10 cellular contexts compared by ENCODE assay signal in the genomic region with DNA sequence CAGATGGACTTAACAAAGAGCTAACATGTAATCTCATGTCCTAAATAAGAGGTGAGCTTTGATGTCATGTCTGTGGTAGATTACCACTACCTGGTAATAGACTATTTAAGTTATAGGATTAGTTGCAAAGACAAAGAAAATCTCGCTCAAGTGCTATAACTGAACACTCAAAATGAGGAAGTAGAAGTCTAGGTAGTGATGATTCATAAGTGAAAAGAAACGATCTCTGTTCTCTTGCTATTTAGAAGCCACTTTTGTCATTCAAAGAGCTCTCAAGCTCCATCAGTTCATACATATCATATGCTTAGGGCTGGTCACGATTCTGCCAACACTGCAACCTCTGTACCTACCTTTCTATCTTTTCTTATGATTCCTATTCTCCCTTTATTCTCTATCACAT.
DNase-seq lines count a peak whose midpoint lies in the region; ATAC-seq and TF ChIP-seq lines count a peak whose summit lies in the region.
"Had no signal": no experiment of that assay in that cellular context is flagged by ENCODE, and none has a peak within 500 bp of the region (broad histone marks: within the 10 kb centered on the region; RNA-seq: fewer than 3 reads in every experiment).

No MANE protein-coding gene starts in this region.

- no peaks in the 10 kb centered on the region for H3K36me3 ChIP-seq in MM.1S (replicated peaks; ENCODE audit: insufficient read depth, low read length)
- no peaks in the 10 kb centered on the region for H3K36me3 ChIP-seq in smooth muscle cell (ENCODE audit: low read depth)
- H3K36me3 ChIP-seq: sigmoid colon had no signal

- H3K4me1 Mint-ChIP-seq in activated CD8-positive, alpha-beta memory T cell treated with anti-CD3 and anti-CD28 coated beads, Interleukin-2, amount 10 ng/mL, durations not matched to agents 7 days and 5 days: peaks cover 4% of the 10 kb centered on the region

- H4K20me1 ChIP-seq in MM.1S (ENCODE audit: insufficient read depth, low read length) (no peaks in the 10 kb centered on the region), smooth muscle cell (ENCODE audit: low read depth) (no peaks in the 10 kb centered on the region)

- TF ChIP-seq CTCF in MM.1S (IDR thresholded peaks at IDR 0.05; ENCODE audit: low read length) (no peak), smooth muscle cell (IDR thresholded peaks at IDR 0.05; ENCODE audit: borderline replicate concordance, insufficient read depth, poor library complexity, severe bottlenecking) (no peak)

- no peak for DNase-seq in activated CD8-positive, alpha-beta memory T cell treated with anti-CD3 and anti-CD28 coated beads, Interleukin-2, amount 10 ng/mL, durations not matched to agents 7 days and 5 days
- DNase-seq in activated CD8-positive, alpha-beta memory T cell treated with anti-CD3 and anti-CD28 coated beads for 24 hours: no peak
- peak; percentile 40 for DNase-seq in MM.1S
- no peak for DNase-seq in smooth muscle cell (lab: John Stamatoyannopoulos, UW; ENCODE audit: unreplicated experiment)
- DNase-seq in activated naive CD4-positive, alpha-beta T cell treated with anti-CD3 and anti-CD28 coated beads, Interleukin-2, amount 50 U/mL, for 16 hours: no peak
- DNase-seq in substantia nigra (lab: John Stamatoyannopoulos, UW): no peak
- no peak for DNase-seq in epidermal melanocyte (ENCODE audit: insufficient read length, low spot score)
- DNase-seq: NCI-H446 treated with DMSO at 0.1 percent for 48 hours, sigmoid colon had no signal

- no peak overlapping the region for H3K27ac Mint-ChIP-seq in activated CD8-positive, alpha-beta memory T cell treated with anti-CD3 and anti-CD28 coated beads, Interleukin-2, amount 10 ng/mL, durations not matched to agents 7 days and 5 days

- H3K9me3 Mint-ChIP-seq in activated CD8-positive, alpha-beta memory T cell treated with anti-CD3 and anti-CD28 coated beads, Interleukin-2, amount 10 ng/mL, durations not matched to agents 7 days and 5 days (ENCODE audit: low read depth): no peaks in the 10 kb centered on the region

- H3K9me3 ChIP-seq in MM.1S (replicated peaks; ENCODE audit: insufficient read depth, low read length) (no peaks in the 10 kb centered on the region), smooth muscle cell (replicated peaks; ENCODE audit: low read depth) (no peaks in the 10 kb centered on the region)
- H3K9me3 ChIP-seq: sigmoid colon had no signal

- H3F3A ChIP-seq in MM.1S (ENCODE audit: insufficient read depth, low read length) (peaks cover 3% of the 10 kb centered on the region; the same call in 1 of the 2 replicates), smooth muscle cell (ENCODE audit: low read depth) (no peaks in the 10 kb centered on the region)

- no peak overlapping the region for H3K4me3 Mint-ChIP-seq in activated CD8-positive, alpha-beta memory T cell treated with anti-CD3 and anti-CD28 coated beads, Interleukin-2, amount 10 ng/mL, durations not matched to agents 7 days and 5 days

- H3K27ac ChIP-seq in MM.1S (ENCODE audit: low read length) (no peak overlapping the region; the same call in 1 of the 2 replicates), smooth muscle cell (ENCODE audit: low read depth) (peak overlapping the region; percentile 26), substantia nigra (ENCODE audit: low read depth, low read length, poor library complexity, severe bottlenecking) (no peak overlapping the region)
- H3K27ac ChIP-seq: sigmoid colon had no signal

- H3K36me3 Mint-ChIP-seq in activated CD8-positive, alpha-beta memory T cell treated with anti-CD3 and anti-CD28 coated beads, Interleukin-2, amount 10 ng/mL, durations not matched to agents 7 days and 5 days: no peaks in the 10 kb centered on the region

- peaks cover 15% of the 10 kb centered on the region for H3K27me3 Mint-ChIP-seq in activated CD8-positive, alpha-beta memory T cell treated with anti-CD3 and anti-CD28 coated beads, Interleukin-2, amount 10 ng/mL, durations not matched to agents 7 days and 5 days

- H2AFZ ChIP-seq in MM.1S (ENCODE audit: low read length) (no peak overlapping the region), smooth muscle cell (ENCODE audit: low read depth) (no peak overlapping the region)

- no peaks in the 10 kb centered on the region for H3K9me2 ChIP-seq in MM.1S (replicated peaks; ENCODE audit: insufficient read depth, low read length)

- CTCF ChIA-PET in activated CD8-positive, alpha-beta memory T cell treated with anti-CD3 and anti-CD28 coated beads, Interleukin-2, amount 10 ng/mL, durations not matched to agents 7 days and 5 days (lab: Charles Lee): no interaction called here

- H3K4me2 ChIP-seq in MM.1S (ENCODE audit: low read depth, low read length) (peak overlapping the region; percentile 4; the same call in 1 of the 2 replicates), smooth muscle cell (no peak overlapping the region)

- H3K9ac ChIP-seq in MM.1S (ENCODE audit: low read length) (no peak overlapping the region), smooth muscle cell (ENCODE audit: low read depth) (no peak overlapping the region)

- H3K27me3 ChIP-seq in MM.1S (replicated peaks; ENCODE audit: insufficient read depth, low read length) (no peaks in the 10 kb centered on the region), smooth muscle cell (ENCODE audit: low read depth) (no peaks in the 10 kb centered on the region)
- H3K27me3 ChIP-seq: sigmoid colon had no signal

- 61% methylated on average over 3 of the region's 3 CpGs for WGBS in smooth muscle cell (ENCODE audit: low lambda C conversion rate)

- ATAC-seq in activated CD8-positive, alpha-beta memory T cell treated with anti-CD3 and anti-CD28 coated beads, Interleukin-2, amount 10 ng/mL, durations not matched to agents 7 days and 5 days: peak; percentile 36
- peak; percentile 99 for ATAC-seq in HG02840 (IDR thresholded peaks at IDR 0.05; ENCODE audit: low FRiP score, unreplicated experiment)

- H3K4me1 ChIP-seq in MM.1S (ENCODE audit: low read length) (peaks cover 11% of the 10 kb centered on the region; the same call in 1 of the 2 replicates), smooth muscle cell (ENCODE audit: low read depth) (no peaks in the 10 kb centered on the region)
- H3K4me1 ChIP-seq: sigmoid colon had no signal

- H3K79me2 ChIP-seq in MM.1S (ENCODE audit: low read length) (no peaks in the 10 kb centered on the region), smooth muscle cell (ENCODE audit: low read depth) (no peaks in the 10 kb centered on the region)

- H3K4me3 ChIP-seq in MM.1S (ENCODE audit: low read length) (no peak overlapping the region), smooth muscle cell (no peak overlapping the region)
- H3K4me3 ChIP-seq: sigmoid colon had no signal
